Comparison of ENCODE assay signal across 8 cellular contexts in the genomic region with DNA sequence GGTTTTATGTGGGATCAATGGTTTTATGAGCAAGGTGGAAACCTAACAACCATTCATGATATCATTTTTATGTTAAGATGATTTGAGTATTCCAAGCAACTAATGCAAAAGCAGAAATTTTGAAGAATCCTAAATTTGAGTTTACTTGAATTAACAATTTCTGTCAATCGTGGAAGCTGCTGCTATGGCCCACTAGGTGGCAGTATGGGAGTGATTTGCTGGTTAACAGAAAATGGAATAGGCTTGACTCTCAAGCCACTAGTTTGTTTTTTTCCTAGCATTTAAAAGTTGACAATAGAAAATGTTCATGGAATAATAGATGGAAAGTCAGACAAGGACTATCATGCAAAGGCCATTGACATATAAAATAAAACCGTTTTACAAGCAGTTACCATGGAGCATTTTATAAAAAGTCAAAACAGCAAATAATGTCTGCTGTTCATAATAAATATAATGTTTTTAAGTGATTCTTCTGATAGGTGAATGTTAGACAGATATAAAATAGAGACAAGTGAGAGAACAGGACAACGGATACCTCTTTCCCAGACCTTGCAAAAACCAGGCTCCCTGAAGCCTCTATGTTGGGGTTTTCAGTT. TPM values are rescaled to one million over a fixed set of nuclear protein-coding genes. Genes with fewer than 3 reads are reported as not detected.
DNase-seq lines count a peak whose midpoint lies in the region; ATAC-seq, FAIRE-seq and TF ChIP-seq lines count a peak whose summit lies in the region.

No MANE protein-coding gene starts in this region.

- H2AK5ac ChIP-seq in H1 (ENCODE audit: low read depth, low read length): no peak overlapping the region

- H3K4me2 ChIP-seq in H1 (ENCODE audit: insufficient read depth in 1 of 2, low read depth in 2 of 2, low read length in 2 of 2): no peak overlapping the region

- H4K91ac ChIP-seq in H1 (replicated peaks; ENCODE audit: insufficient read length, low read length): no peak overlapping the region

- peak in 2 of 3 experiments; percentile 70 to 82; a peak in 3 of 4 replicates for TF ChIP-seq CTCF in H1 (IDR thresholded peaks at IDR 0.05; ENCODE audit: control extremely low read depth in 1 of 3, insufficient read depth in 1 of 3, low read depth in 1 of 3, low read length in 3 of 3)
- TF ChIP-seq CTCF in thoracic aorta (IDR thresholded peaks at IDR 0.05): peak; percentile 76

- no peak overlapping the region for H3K4ac ChIP-seq in H1 (replicated peaks; ENCODE audit: insufficient read length, low read depth, low read length)

- H3K27ac ChIP-seq in H1 (ENCODE audit: low read depth, low read length) (no peak overlapping the region), thoracic aorta (no peak overlapping the region)
- H3K27ac ChIP-seq in naive thymus-derived CD4-positive, alpha-beta T cell (ENCODE audit: low read depth, low read length): no peak overlapping the region

- no peaks in the 10 kb centered on the region for H3K23me2 ChIP-seq in H1 (ENCODE audit: low read depth, low read length)

- no peak overlapping the region for H3K23ac ChIP-seq in H1 (ENCODE audit: insufficient read length)

- no peak overlapping the region for H3K4me3 Mint-ChIP-seq in activated CD4-positive, alpha-beta T cell treated with anti-CD3 and anti-CD28 coated beads, Interleukin-2, amount 10 ng/mL, durations not matched to agents 24 days and 14 days
- H3K4me3 Mint-ChIP-seq in naive thymus-derived CD4-positive, alpha-beta T cell: no peak overlapping the region

- H3K27me3 Mint-ChIP-seq in activated CD4-positive, alpha-beta T cell treated with anti-CD3 and anti-CD28 coated beads, Interleukin-2, amount 10 ng/mL, durations not matched to agents 24 days and 14 days: peaks cover 21% of the 10 kb centered on the region
- H3K27me3 Mint-ChIP-seq in naive thymus-derived CD4-positive, alpha-beta T cell: peaks cover 0 to 33% (median 0%) of the 10 kb centered on the region in 5 donors

- ATAC-seq in GM18511 (IDR thresholded peaks at IDR 0.05; ENCODE audit: unreplicated experiment) (peak; percentile 52), thoracic aorta (ENCODE audit: insufficient number of reproducible peaks, low FRiP score, low read depth) (peak; percentile 33)
- peak; percentile 61 for ATAC-seq in naive thymus-derived CD4-positive, alpha-beta T cell

- H2BK120ac ChIP-seq in H1 (replicated peaks; ENCODE audit: low read depth, low read length): no peak overlapping the region

- H2BK20ac ChIP-seq in H1 (ENCODE audit: low read length): no peak overlapping the region

- peaks cover 0 to 1% of the 10 kb centered on the region in 2 experiments for H4K20me1 ChIP-seq in H1 (replicated peaks in 1 of 2; ENCODE audit: control insufficient read depth in 1 of 2, insufficient read depth in 2 of 2, low read length in 2 of 2)

- H2BK15ac ChIP-seq in H1 (ENCODE audit: low read length): no peak overlapping the region

- WGBS in H1 (ENCODE audit: extremely low coverage in 1 of 2, insufficient coverage in 1 of 2, insufficient read length in 1 of 2, insufficient replicate concordance in 2 of 2, low coverage in 1 of 2, low lambda C conversion rate in 2 of 2, missing lambda C conversion rate in 1 of 2), 2 experiments: 23% methylated on average over 3 of the region's 3 CpGs; no CpG with 5 or more reads in 1 of the 2 experiments

- peak; percentile 54 for DNase-seq in AG20443 (ENCODE audit: low spot score)
- DNase-seq in NCI-H1930 (lab: John Stamatoyannopoulos, UW): peak; percentile 21 to 28
- DNase-seq in activated CD4-positive, alpha-beta T cell treated with anti-CD3 and anti-CD28 coated beads, Interleukin-2, amount 10 ng/mL, durations not matched to agents 24 days and 14 days: peak; percentile 85
- DNase-seq in H1 (ENCODE audit: low read depth in 1 of 2, low spot score in 2 of 2): no peak
- peak in 8 of 9 donors; percentile 30 to 61 (median 56) for DNase-seq in naive thymus-derived CD4-positive, alpha-beta T cell
- DNase-seq in thoracic aorta (ENCODE audit: low spot score): no peak
- no peak for DNase-seq in T1000 (lab: John Stamatoyannopoulos, UW)

- no peaks in the 10 kb centered on the region for H3K4me1 ChIP-seq in H1 (replicated peaks in 1 of 4; ENCODE audit: control insufficient read depth in 3 of 4, insufficient read depth in 4 of 4, low read length in 3 of 4)
- H3K4me1 ChIP-seq in naive thymus-derived CD4-positive, alpha-beta T cell (ENCODE audit: control insufficient read depth in 2 of 2, insufficient read depth in 2 of 2, low read length in 2 of 2): no peaks in the 10 kb centered on the region
- no peaks in the 10 kb centered on the region for H3K4me1 ChIP-seq in thoracic aorta (ENCODE audit: control insufficient read depth in 1 of 2, low read depth in 2 of 2)

- H3K9me3 ChIP-seq in H1 (ENCODE audit: insufficient read depth in 2 of 2, low read depth in 1 of 2, low read length in 1 of 2): no peaks in the 10 kb centered on the region
- no peaks in the 10 kb centered on the region for H3K9me3 ChIP-seq in naive thymus-derived CD4-positive, alpha-beta T cell (ENCODE audit: control insufficient read depth in 2 of 3, low read length in 3 of 3)
- no peaks in the 10 kb centered on the region for H3K9me3 ChIP-seq in thoracic aorta

- TF ChIP-seq POLR2A in H1 (IDR thresholded peaks at IDR 0.05; ENCODE audit: control extremely low read depth in 1 of 2, low read depth in 2 of 2, low read length in 2 of 2): no peak

- H3K14ac ChIP-seq in H1 (ENCODE audit: insufficient read length): no peak overlapping the region

- no peak overlapping the region for H3K56ac ChIP-seq in H1 (replicated peaks; ENCODE audit: insufficient read length, low read depth, low read length)

- no peak overlapping the region for H4K5ac ChIP-seq in H1 (ENCODE audit: insufficient read length, low read depth, low read length)

- H3K79me2 ChIP-seq in H1 (ENCODE audit: control insufficient read depth in 1 of 2, insufficient read depth in 2 of 2, low read length in 2 of 2): no peaks in the 10 kb centered on the region

- no peak overlapping the region; the same call in 1 of the 2 replicates for H3K18ac ChIP-seq in H1 (ENCODE audit: extremely low read depth, low read length)

- no peak overlapping the region for H3K27ac Mint-ChIP-seq in activated CD4-positive, alpha-beta T cell treated with anti-CD3 and anti-CD28 coated beads, Interleukin-2, amount 10 ng/mL, durations not matched to agents 24 days and 14 days
- no peak overlapping the region for H3K27ac Mint-ChIP-seq in naive thymus-derived CD4-positive, alpha-beta T cell

- H3K36me3 Mint-ChIP-seq in activated CD4-positive, alpha-beta T cell treated with anti-CD3 and anti-CD28 coated beads, Interleukin-2, amount 10 ng/mL, durations not matched to agents 24 days and 14 days (ENCODE audit: low read depth): no peaks in the 10 kb centered on the region
- H3K36me3 Mint-ChIP-seq in naive thymus-derived CD4-positive, alpha-beta T cell: no peaks in the 10 kb centered on the region

- no peak overlapping the region for H3K9ac ChIP-seq in H1 (replicated peaks in 1 of 4; ENCODE audit: extremely low read depth in 1 of 4, low read depth in 3 of 4, low read length in 3 of 4)

- no peaks in the 10 kb centered on the region for H3K79me1 ChIP-seq in H1 (ENCODE audit: low read depth, low read length)

- peak; percentile 90 to 92 for TF ChIP-seq RAD21 in H1 (IDR thresholded peaks at IDR 0.05 in 1 of 2, conservative IDR thresholded peaks at IDR 0.05 in 1 of 2; ENCODE audit: low read depth in 2 of 2, low read length in 2 of 2)

- H3K36me3 ChIP-seq in H1 (ENCODE audit: control insufficient read depth in 2 of 4, insufficient read depth in 4 of 4, low read length in 3 of 4): no peaks in the 10 kb centered on the region
- H3K36me3 ChIP-seq in naive thymus-derived CD4-positive, alpha-beta T cell (ENCODE audit: control insufficient read depth in 2 of 3, insufficient read depth in 3 of 3, low read length in 3 of 3): no peaks in the 10 kb centered on the region
- no peaks in the 10 kb centered on the region for H3K36me3 ChIP-seq in thoracic aorta

- POLR2A ChIA-PET in H1 (lab: Charles Lee; ENCODE audit: partially characterized antibody): no interaction called here
- POLR2A ChIA-PET in naive thymus-derived CD4-positive, alpha-beta T cell (lab: Charles Lee): no interaction called here

- peak; percentile 92 for FAIRE-seq in H1 (lab: Jason Lieb, UNC)

- H3K27me3 ChIP-seq in H1 (replicated peaks in 1 of 4; ENCODE audit: control insufficient read depth in 3 of 4, extremely low read depth in 1 of 4, insufficient read depth in 3 of 4, low read length in 3 of 4) (no peaks in the 10 kb centered on the region), thoracic aorta (replicated peaks; ENCODE audit: insufficient read depth) (no peaks in the 10 kb centered on the region)
- H3K27me3 ChIP-seq in naive thymus-derived CD4-positive, alpha-beta T cell (ENCODE audit: control insufficient read depth in 2 of 2, insufficient read depth in 2 of 2, low read length in 2 of 2): no peaks in the 10 kb centered on the region

- H3K9me3 Mint-ChIP-seq in activated CD4-positive, alpha-beta T cell treated with anti-CD3 and anti-CD28 coated beads, Interleukin-2, amount 10 ng/mL, durations not matched to agents 24 days and 14 days: no peaks in the 10 kb centered on the region
- H3K9me3 Mint-ChIP-seq in naive thymus-derived CD4-positive, alpha-beta T cell: no peaks in the 10 kb centered on the region

- peaks cover 12% of the 10 kb centered on the region for H3K4me1 Mint-ChIP-seq in activated CD4-positive, alpha-beta T cell treated with anti-CD3 and anti-CD28 coated beads, Interleukin-2, amount 10 ng/mL, durations not matched to agents 24 days and 14 days
- peaks cover 0 to 16% (median 5%) of the 10 kb centered on the region in 7 donors for H3K4me1 Mint-ChIP-seq in naive thymus-derived CD4-positive, alpha-beta T cell

- H4K8ac ChIP-seq in H1 (ENCODE audit: extremely low read depth, insufficient read depth, low read length): no peak overlapping the region

- H3K4me3 ChIP-seq in H1 (ENCODE audit: extremely low read depth in 1 of 4, insufficient read depth in 2 of 4, low read depth in 3 of 4, low read length in 4 of 4): no peak overlapping the region
- H3K4me3 ChIP-seq in naive thymus-derived CD4-positive, alpha-beta T cell (ENCODE audit: low read length): no peak overlapping the region
- H3K4me3 ChIP-seq in thoracic aorta: no peak overlapping the region

- H2BK12ac ChIP-seq in H1 (ENCODE audit: low read depth, low read length): no peak overlapping the region

- intact Hi-C loops in activated CD4-positive, alpha-beta T cell treated with anti-CD3 and anti-CD28 coated beads, Interleukin-2, amount 10 ng/mL, durations not matched to agents 24 days and 14 days (cut with micrococcal nuclease): loop anchor here (1.0 to 10.0 kb wide), 5 partner anchors 42 to 550 kb away; no protein-coding TSS in a partner anchor
- intact Hi-C loops in naive thymus-derived CD4-positive, alpha-beta T cell (cut with micrococcal nuclease): loop anchor here (1.0 to 2.0 kb wide), 8 partner anchors 58 to 794 kb away; no protein-coding TSS in a partner anchor

- no peak overlapping the region for H2BK5ac ChIP-seq in H1 (ENCODE audit: low read depth, low read length)

- CTCF ChIA-PET in H1 (lab: Charles Lee; ENCODE audit: partially characterized antibody): interaction anchor here (0.7 to 3.1 kb wide), 21 partner anchors 9 to 520 kb away, joined by 3 to 20 read pairs (median 5); a partner anchor contains a TSS
- CTCF ChIA-PET in naive thymus-derived CD4-positive, alpha-beta T cell (lab: Charles Lee): interaction anchor here (0.7 to 3.2 kb wide), 7 partner anchors 183 to 549 kb away, joined by 3 to 29 read pairs (median 6); no protein-coding TSS in a partner anchor

- no peak for TF ChIP-seq EP300 in H1 (IDR thresholded peaks at IDR 0.05; ENCODE audit: borderline replicate concordance in 1 of 2, low read depth in 2 of 2, low read length in 2 of 2)

- H2AFZ ChIP-seq in H1 (ENCODE audit: low read length): no peak overlapping the region

RNA-seq across cellular contexts. Expression of a gene that starts 43.0 kb away (rescaled TPM):
- 1.3 and 1.6 TPM in 2 replicates for total RNA-seq in activated CD4-positive, alpha-beta T cell treated with anti-CD3 and anti-CD28 coated beads, Interleukin-2, amount 10 ng/mL, durations not matched to agents 24 days and 14 days
- total RNA-seq in H1 (2021; fragmentation: NEBNext Ultra II Directional; extraction: Animal tissue kit (Norgen Biotek cat#: 25700)): 12.9 and 13.9 TPM in 2 replicates
- 3.8 and 6.2 TPM in 2 replicates for polyA plus RNA-seq in H1 (2011; rRNA removed)
- 5.4 TPM for polyA plus RNA-seq in H1 (2011; cell fraction: cytosol; rRNA removed)
- 3.7 TPM for polyA plus RNA-seq in H1 (2011; cell fraction: nucleus; rRNA removed)
- polyA plus RNA-seq in H1 (2012, experiment 1 of 2): 8.2 to 11.3 TPM (median 9.6 TPM) in 4 replicates
- 1.9 TPM for polyA plus RNA-seq in H1 (2012, experiment 2 of 2)
- polyA plus RNA-seq in H1 (2013, experiment 1 of 2): 14.7 TPM
- 17.1 TPM for polyA plus RNA-seq in H1 (2013, experiment 2 of 2)
- 8.6 and 10.5 TPM in 2 replicates for polyA minus RNA-seq in H1 (2011; rRNA and poly(A)+ RNA removed)
- 5.9 TPM for polyA minus RNA-seq in H1 (2011; cell fraction: cytosol; rRNA and poly(A)+ RNA removed)
- 7.9 TPM for polyA minus RNA-seq in H1 (2011; cell fraction: nucleus; rRNA and poly(A)+ RNA removed)
- 1 to 10 TPM in 2 of 5 experiments, under 1 TPM in 2, not detected in 1; 0.19 to 7.2 (median 0.99) TPM for total RNA-seq in naive thymus-derived CD4-positive, alpha-beta T cell
- under 1 TPM; 0.15 to 0.37 TPM for polyA plus RNA-seq in naive thymus-derived CD4-positive, alpha-beta T cell
- total RNA-seq in thoracic aorta: 1 to 10 TPM; 3.7 to 9.7 TPM

Comparison
In these comparisons a context has a peak if more than half of its experiments do, and no peak if none do; other contexts are left out.
1. DNase-seq: peak in AG20443 (single experiment), NCI-H1930 (2 of 2), activated CD4-positive, alpha-beta T cell treated with anti-CD3 and anti-CD28 coated beads, Interleukin-2, amount 10 ng/mL, durations not matched to agents 24 days and 14 days (single experiment) and naive thymus-derived CD4-positive, alpha-beta T cell (8 of 9); none in H1 (0 of 2), thoracic aorta (single experiment) and T1000 (single experiment).
2. Peak in every context shown above with its lines, with median percentiles within 50 percentile points of each other: ATAC-seq.